ENCODE assay signal across 10 cellular contexts in the genomic region with DNA sequence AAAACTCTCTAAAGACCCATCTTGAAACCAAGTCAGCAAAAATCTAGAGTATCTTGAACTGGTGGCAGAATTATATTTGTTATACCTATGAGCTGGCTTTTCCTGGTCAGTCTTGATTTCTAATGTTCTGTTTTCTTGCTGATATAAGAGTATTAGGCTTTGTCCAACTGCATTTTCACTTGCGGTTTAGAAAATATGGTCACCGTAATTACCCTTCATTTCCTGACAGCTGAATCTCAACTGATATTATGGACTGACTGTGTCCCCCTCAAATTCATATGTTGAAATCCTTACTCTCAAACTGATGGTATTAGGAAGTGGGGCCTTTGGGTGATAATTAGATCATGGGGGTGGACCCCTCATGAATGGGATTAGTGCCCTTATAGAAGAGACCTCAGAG.
DNase-seq lines count a peak whose midpoint lies in the region; TF ChIP-seq lines count a peak whose summit lies in the region.
"Had no signal": no experiment of that assay in that cellular context is flagged by ENCODE, and none has a peak within 500 bp of the region (broad histone marks: within the 10 kb centered on the region; RNA-seq: fewer than 3 reads in every experiment).

No MANE protein-coding gene starts in this region.

- H2BK5ac ChIP-seq in H9 (ENCODE audit: insufficient read length, low read length): no peak overlapping the region

- H3K14ac ChIP-seq in H9 (ENCODE audit: insufficient read depth, low read length): no peak overlapping the region

- H3K27ac ChIP-seq in ACC112 (ENCODE audit: low read depth, low read length): no peak overlapping the region
- no peak overlapping the region for H3K27ac ChIP-seq in H9 (ENCODE audit: insufficient read length, low read depth, low read length)
- peak overlapping the region; percentile 18 to 25 for H3K27ac ChIP-seq in mucosa of rectum (ENCODE audit: low read depth in 2 of 2, low read length in 2 of 2)

- intact Hi-C loops in activated T-helper 1 cell treated with anti-CD3 and anti-CD28 coated beads, Interleukin-12 subunit alpha, Interleukin-12 subunit beta, Interleukin-2, Interleukin-4 antibody, amounts not matched to agents 30 ng/mL and 10 ng/mL and 1 ng/mL, durations not matched to agents 14 hours and 24 hours and 36 hours (cut with micrococcal nuclease): loop anchor here (1.0 to 2.0 kb wide), 6 partner anchors 29 to 403 kb away; a partner anchor contains a TSS
- intact Hi-C loops in head of caudate nucleus (cut with DNase I): loop anchor here (5.0 kb wide), 1 partner anchor 143 kb away; no protein-coding TSS in a partner anchor

- H2BK12ac ChIP-seq in H9 (ENCODE audit: insufficient read length, low read depth, low read length): no peak overlapping the region

- H3K4me1 Mint-ChIP-seq in H9: peaks cover 5% of the 10 kb centered on the region in 2 experiments
- peaks cover 10% of the 10 kb centered on the region for H3K4me1 Mint-ChIP-seq in activated T-helper 1 cell treated with anti-CD3 and anti-CD28 coated beads, Interleukin-12 subunit alpha, Interleukin-12 subunit beta, Interleukin-2, Interleukin-4 antibody, amounts not matched to agents 30 ng/mL and 10 ng/mL and 1 ng/mL, durations not matched to agents 14 hours and 24 hours and 36 hours (ENCODE audit: low read depth)

- H3K36me3 ChIP-seq in ACC112 (ENCODE audit: insufficient read depth, low read length) (no peaks in the 10 kb centered on the region), mucosa of rectum (ENCODE audit: control insufficient read depth in 2 of 2, insufficient read depth in 2 of 2, low read length in 2 of 2) (no peaks in the 10 kb centered on the region)
- H3K36me3 ChIP-seq: adrenal gland, tibial nerve had no signal

- no peaks in the 10 kb centered on the region for H3K79me1 ChIP-seq in H9 (ENCODE audit: insufficient read depth, low read depth, low read length, poor library complexity, severe bottlenecking)

- H3K4me1 ChIP-seq in ACC112 (ENCODE audit: control insufficient read depth, insufficient read depth, low read length, unreplicated experiment): no peaks in the 10 kb centered on the region
- no peaks in the 10 kb centered on the region for H3K4me1 ChIP-seq in H9 (ENCODE audit: insufficient read depth, low read length)
- no peaks in the 10 kb centered on the region for H3K4me1 ChIP-seq in mucosa of rectum (ENCODE audit: control insufficient read depth in 2 of 2, insufficient read depth in 2 of 2, low read length in 2 of 2)

- H3K9me3 Mint-ChIP-seq in H9: peaks cover 3% of the 10 kb centered on the region in 2 experiments; a peak in 4 of 5 replicates
- peaks cover 3% of the 10 kb centered on the region for H3K9me3 Mint-ChIP-seq in activated T-helper 1 cell treated with anti-CD3 and anti-CD28 coated beads, Interleukin-12 subunit alpha, Interleukin-12 subunit beta, Interleukin-2, Interleukin-4 antibody, amounts not matched to agents 30 ng/mL and 10 ng/mL and 1 ng/mL, durations not matched to agents 14 hours and 24 hours and 36 hours

- H2AFZ ChIP-seq in ACC112 (ENCODE audit: low read length, unreplicated experiment): peak overlapping the region; percentile 38
- H2AFZ ChIP-seq in H9 (ENCODE audit: low read length): no peak overlapping the region

- H3T11ph ChIP-seq in H9 (ENCODE audit: low read length): no peak overlapping the region

- H4K8ac ChIP-seq in H9 (replicated peaks; ENCODE audit: insufficient read length, low read depth, low read length): no peak overlapping the region

- H3K27me3 ChIP-seq in ACC112 (ENCODE audit: insufficient read depth, low read length) (no peaks in the 10 kb centered on the region), H9 (ENCODE audit: insufficient read depth, low read length) (no peaks in the 10 kb centered on the region), mucosa of rectum (ENCODE audit: control insufficient read depth in 2 of 2, insufficient read depth in 2 of 2, low read length in 2 of 2) (no peaks in the 10 kb centered on the region)
- H3K27me3 ChIP-seq: adrenal gland, tibial nerve had no signal

- no peak overlapping the region for H2BK120ac ChIP-seq in H9 (ENCODE audit: low read depth, low read length, poor library complexity, severe bottlenecking)

- H2BK20ac ChIP-seq in H9 (ENCODE audit: low read depth, low read length, poor library complexity, severe bottlenecking): no peak overlapping the region

- H3K27me3 Mint-ChIP-seq in H9 (ENCODE audit: low read depth): no peaks in the 10 kb centered on the region; the same call in 1 of the 2 replicates
- H3K27me3 Mint-ChIP-seq in activated T-helper 1 cell treated with anti-CD3 and anti-CD28 coated beads, Interleukin-12 subunit alpha, Interleukin-12 subunit beta, Interleukin-2, Interleukin-4 antibody, amounts not matched to agents 30 ng/mL and 10 ng/mL and 1 ng/mL, durations not matched to agents 14 hours and 24 hours and 36 hours (ENCODE audit: insufficient read depth): no peaks in the 10 kb centered on the region

- H3K4ac ChIP-seq in H9 (ENCODE audit: low read depth, low read length): no peak overlapping the region

- H4K20me1 ChIP-seq in H9 (ENCODE audit: control insufficient read depth, insufficient read depth, insufficient read length): no peaks in the 10 kb centered on the region

- H3K4me3 ChIP-seq in ACC112 (ENCODE audit: low read depth, low read length): no peak overlapping the region
- H3K4me3 ChIP-seq in mucosa of rectum (ENCODE audit: low read length in 2 of 2): no peak overlapping the region
- H3K4me3 ChIP-seq: adrenal gland, tibial nerve had no signal

- no peaks in the 10 kb centered on the region for H3K23me2 ChIP-seq in H9 (ENCODE audit: insufficient read length, low read depth, low read length, poor library complexity, severe bottlenecking)

- H3K9me3 ChIP-seq in H9 (ENCODE audit: control insufficient read depth, low read depth, low read length) (no peaks in the 10 kb centered on the region), mucosa of rectum (ENCODE audit: control insufficient read depth in 2 of 2, low read length in 2 of 2) (no peaks in the 10 kb centered on the region)
- H3K9me3 ChIP-seq: adrenal gland, tibial nerve had no signal

- no peak overlapping the region for H3K9ac ChIP-seq in H9 (ENCODE audit: extremely low read depth, insufficient read length, low read length)
- H3K9ac ChIP-seq in mucosa of rectum (ENCODE audit: low read depth in 1 of 2, low read length in 2 of 2): no peak overlapping the region

- H3K18ac ChIP-seq in H9 (ENCODE audit: insufficient read length, low read depth, low read length): no peak overlapping the region

- H3K79me2 ChIP-seq in ACC112 (ENCODE audit: control insufficient read depth, insufficient read depth, low read length, unreplicated experiment) (no peaks in the 10 kb centered on the region), H9 (ENCODE audit: insufficient read depth, low read length) (no peaks in the 10 kb centered on the region)

- no peak overlapping the region for H3K23ac ChIP-seq in H9 (ENCODE audit: insufficient read length, low read depth, low read length)

- no peak for TF ChIP-seq CTCF in H9 (conservative IDR thresholded peaks at IDR 0.05)

- no peak overlapping the region for H3K4me3 Mint-ChIP-seq in H9
- H3K4me3 Mint-ChIP-seq in activated T-helper 1 cell treated with anti-CD3 and anti-CD28 coated beads, Interleukin-12 subunit alpha, Interleukin-12 subunit beta, Interleukin-2, Interleukin-4 antibody, amounts not matched to agents 30 ng/mL and 10 ng/mL and 1 ng/mL, durations not matched to agents 14 hours and 24 hours and 36 hours: peak overlapping the region; percentile 38

- peak overlapping the region; percentile 76 to 92 (median 90); a peak in 5 of 7 replicates for H3K27ac Mint-ChIP-seq in H9
- no peak overlapping the region for H3K27ac Mint-ChIP-seq in activated T-helper 1 cell treated with anti-CD3 and anti-CD28 coated beads, Interleukin-12 subunit alpha, Interleukin-12 subunit beta, Interleukin-2, Interleukin-4 antibody, amounts not matched to agents 30 ng/mL and 10 ng/mL and 1 ng/mL, durations not matched to agents 14 hours and 24 hours and 36 hours

- no CpG with 5 or more reads among the region's 2 CpGs for WGBS in H9 (ENCODE audit: extremely low coverage, insufficient read length, low lambda C conversion rate)

- no peak overlapping the region for H3K56ac ChIP-seq in H9 (ENCODE audit: insufficient read length, low read depth, low read length)

- no peak overlapping the region for H4K91ac ChIP-seq in H9 (ENCODE audit: insufficient read length, low read depth, low read length)

- H2AK5ac ChIP-seq in H9 (ENCODE audit: insufficient read length, low read length): no peak overlapping the region

- no peak for DNase-seq in H9
- DNase-seq in activated T-helper 1 cell treated with anti-CD3 and anti-CD28 coated beads, Interleukin-12 subunit alpha, Interleukin-12 subunit beta, Interleukin-2, Interleukin-4 antibody, amounts not matched to agents 30 ng/mL and 10 ng/mL and 1 ng/mL, durations not matched to agents 14 hours and 24 hours and 36 hours (ENCODE audit: low spot score): no peak
- no peak for DNase-seq in head of caudate nucleus
- DNase-seq in NCI-H82 treated with DMSO at 0.1 percent for 48 hours (lab: John Stamatoyannopoulos, UW; ENCODE audit: unreplicated experiment): no peak
- DNase-seq in D341Med (ENCODE audit: low spot score): no peak
- DNase-seq in stimulated activated CD4-positive, alpha-beta T cell treated with anti-CD3 and anti-CD28 coated beads, Interleukin-2, amount 100 ng/mL, for 48 hours: no peak

- peaks cover 0 to 17% (median 0%) of the 10 kb centered on the region in 3 experiments; a peak in 2 of 7 replicates for H3K36me3 Mint-ChIP-seq in H9 (ENCODE audit: insufficient read depth in 1 of 3, low read depth in 3 of 3)
- no peaks in the 10 kb centered on the region for H3K36me3 Mint-ChIP-seq in activated T-helper 1 cell treated with anti-CD3 and anti-CD28 coated beads, Interleukin-12 subunit alpha, Interleukin-12 subunit beta, Interleukin-2, Interleukin-4 antibody, amounts not matched to agents 30 ng/mL and 10 ng/mL and 1 ng/mL, durations not matched to agents 14 hours and 24 hours and 36 hours (ENCODE audit: low read depth)

- H4K5ac ChIP-seq in H9 (ENCODE audit: insufficient read length, low read depth, low read length): no peak overlapping the region

- H2BK15ac ChIP-seq in H9 (ENCODE audit: low read depth, low read length): no peak overlapping the region

- H3K4me2 ChIP-seq in H9 (ENCODE audit: insufficient read depth, insufficient read length, low read length): no peak overlapping the region

Comparison
In these comparisons a context has a peak if more than half of its experiments do, and no peak if none do; other contexts are left out.
1. H3K27ac ChIP-seq: peak in mucosa of rectum (2 of 2); none in ACC112 (single experiment) and H9 (single experiment).